1 cellular context compared by ENCODE assay signal in genomic region chr18:47422524-47422923, GRCh38.
TF ChIP-seq lines count a peak whose summit lies in the region.

No MANE protein-coding gene starts in this region.

TF ChIP-seq in WTC11, 78 proteins besides CTCF, POLR2A, EP300 and RAD21 (continued from another document):
- no peak for TF ChIP-seq ATF6 (CRISPR knock-in tag; IDR thresholded peaks at IDR 0.05)
- no peak for TF ChIP-seq MLX (CRISPR knock-in tag; IDR thresholded peaks at IDR 0.05)
- no peak for TF ChIP-seq CREB1 (CRISPR knock-in tag; IDR thresholded peaks at IDR 0.05)
- TF ChIP-seq ZNF263 (CRISPR knock-in tag; IDR thresholded peaks at IDR 0.05; ENCODE audit: low read depth): no peak
- no peak for TF ChIP-seq ETV6 (CRISPR knock-in tag; IDR thresholded peaks at IDR 0.05)
- TF ChIP-seq ZNF232 (CRISPR knock-in tag; IDR thresholded peaks at IDR 0.05): no peak
- TF ChIP-seq E2F5 (CRISPR knock-in tag; IDR thresholded peaks at IDR 0.05): no peak
- no peak for TF ChIP-seq CDX4 (CRISPR knock-in tag; IDR thresholded peaks at IDR 0.05; ENCODE audit: borderline replicate concordance)
- no peak for TF ChIP-seq ZBTB43 (CRISPR knock-in tag; IDR thresholded peaks at IDR 0.05)
- no peak for TF ChIP-seq TEAD4 (CRISPR knock-in tag; IDR thresholded peaks at IDR 0.05)
- no peak for TF ChIP-seq FOXK1 (CRISPR knock-in tag; IDR thresholded peaks at IDR 0.05)
